Comparison of ENCODE assay signal across 22 cellular contexts in the genomic region with DNA sequence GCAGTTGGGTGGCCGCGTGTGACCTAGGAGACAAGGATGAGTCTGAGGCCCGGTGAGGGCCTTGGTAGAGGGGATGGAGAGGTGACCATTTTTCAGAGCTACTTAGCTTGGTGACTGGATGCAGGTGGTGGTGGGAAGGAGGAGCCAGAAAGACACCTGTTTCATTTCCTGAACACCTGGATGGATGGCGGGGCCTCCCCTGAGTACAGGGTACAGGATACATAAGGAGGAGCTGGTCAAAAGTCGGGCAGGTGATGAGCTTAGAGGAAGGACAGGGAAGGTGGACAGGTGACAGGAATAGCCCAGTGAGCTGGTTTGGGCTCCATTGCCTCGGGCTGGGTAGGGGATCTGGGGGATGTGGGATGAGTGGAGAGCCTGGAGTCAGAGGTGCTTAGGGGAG. TPM values are rescaled to one million over a fixed set of nuclear protein-coding genes. Genes with fewer than 3 reads are reported as not detected.
A peak's percentile ranks its signal among the peaks of the same experiment; 100 is the strongest.
DNase-seq lines count a peak whose midpoint lies in the region; ATAC-seq and TF ChIP-seq lines count a peak whose summit lies in the region.
"Had no signal": no experiment of that assay in that cellular context is flagged by ENCODE, and none has a peak within 500 bp of the region (broad histone marks: within the 10 kb centered on the region; RNA-seq: fewer than 3 reads in every experiment).

No MANE protein-coding gene starts in this region.

- POLR2A ChIA-PET in activated CD8-positive, alpha-beta T cell treated with anti-CD3 and anti-CD28 coated beads, Interleukin-2, amount 10 ng/mL, durations not matched to agents 7 days and 5 days (lab: Charles Lee) = no interaction called here
- POLR2A ChIA-PET in naive thymus-derived CD4-positive, alpha-beta T cell (lab: Charles Lee) = no interaction called here

- no peak overlapping the region for H3K9ac ChIP-seq in neural progenitor cell

- CTCF ChIA-PET in activated CD8-positive, alpha-beta T cell treated with anti-CD3 and anti-CD28 coated beads, Interleukin-2, amount 10 ng/mL, durations not matched to agents 7 days and 5 days (lab: Charles Lee) = no interaction called here
- CTCF ChIA-PET in naive thymus-derived CD4-positive, alpha-beta T cell (lab: Charles Lee) = interaction anchor here (0.5 kb wide), 1 partner anchor 25 kb away, joined by 3 read pairs; no protein-coding TSS in a partner anchor

- peaks cover 10% of the 10 kb centered on the region for H3F3A ChIP-seq in neural progenitor cell (ENCODE audit: low read depth)

- peaks cover 26% of the 10 kb centered on the region for H4K20me1 ChIP-seq in neural progenitor cell (ENCODE audit: low read depth)

- intact Hi-C loops in naive thymus-derived CD4-positive, alpha-beta T cell (cut with micrococcal nuclease) = no loop called here

- peak overlapping the region; percentile 62 for H3K27ac Mint-ChIP-seq in neural progenitor cell
- H3K27ac Mint-ChIP-seq in activated CD8-positive, alpha-beta T cell treated with anti-CD3 and anti-CD28 coated beads, Interleukin-2, amount 10 ng/mL, durations not matched to agents 7 days and 5 days = no peak overlapping the region
- H3K27ac Mint-ChIP-seq in naive thymus-derived CD4-positive, alpha-beta T cell = peak overlapping the region in 1 of 9 donors; percentile 86
- H3K27ac Mint-ChIP-seq: activated naive CD8-positive, alpha-beta T cell treated with anti-CD3 and anti-CD28 coated beads, Interleukin-2, amount 10 ng/mL, durations not matched to agents 7 days and 5 days; CD4-positive, CD25-positive, alpha-beta regulatory T cell; progenitor cell of endocrine pancreas had no signal

- no peak overlapping the region for H3K4me3 Mint-ChIP-seq in neural progenitor cell
- H3K4me3 Mint-ChIP-seq in activated CD8-positive, alpha-beta T cell treated with anti-CD3 and anti-CD28 coated beads, Interleukin-2, amount 10 ng/mL, durations not matched to agents 7 days and 5 days = no peak overlapping the region
- no peak overlapping the region for H3K4me3 Mint-ChIP-seq in naive thymus-derived CD4-positive, alpha-beta T cell
- H3K4me3 Mint-ChIP-seq: activated naive CD8-positive, alpha-beta T cell treated with anti-CD3 and anti-CD28 coated beads, Interleukin-2, amount 10 ng/mL, durations not matched to agents 7 days and 5 days; CD4-positive, CD25-positive, alpha-beta regulatory T cell; nephron had no signal

- no peak overlapping the region for H3K4me3 ChIP-seq in neural progenitor cell
- no peak overlapping the region for H3K4me3 ChIP-seq in naive thymus-derived CD4-positive, alpha-beta T cell (ENCODE audit: low read length)
- H3K4me3 ChIP-seq: body of pancreas, coronary artery, skin epidermis, thyroid gland had no signal

- TF ChIP-seq CTCF in VCaP (conservative IDR thresholded peaks at IDR 0.05) = no peak
- no peak for TF ChIP-seq CTCF in neural progenitor cell (IDR thresholded peaks at IDR 0.05)

- no peaks in the 10 kb centered on the region for H3K9me3 ChIP-seq in neural progenitor cell (ENCODE audit: low read depth)
- no peaks in the 10 kb centered on the region for H3K9me3 ChIP-seq in naive thymus-derived CD4-positive, alpha-beta T cell (ENCODE audit: control insufficient read depth in 2 of 3, low read length in 3 of 3)
- H3K9me3 ChIP-seq: body of pancreas, thyroid gland had no signal

- no peaks in the 10 kb centered on the region for H3K36me3 Mint-ChIP-seq in neural progenitor cell
- H3K36me3 Mint-ChIP-seq in activated CD8-positive, alpha-beta T cell treated with anti-CD3 and anti-CD28 coated beads, Interleukin-2, amount 10 ng/mL, durations not matched to agents 7 days and 5 days (ENCODE audit: low read depth) = no peaks in the 10 kb centered on the region
- peaks cover 0 to 6% (median 0%) of the 10 kb centered on the region in 5 donors for H3K36me3 Mint-ChIP-seq in naive thymus-derived CD4-positive, alpha-beta T cell
- H3K36me3 Mint-ChIP-seq: activated naive CD8-positive, alpha-beta T cell treated with anti-CD3 and anti-CD28 coated beads, Interleukin-2, amount 10 ng/mL, durations not matched to agents 7 days and 5 days; CD4-positive, CD25-positive, alpha-beta regulatory T cell had no signal

- peaks cover 13% of the 10 kb centered on the region for H3K27me3 ChIP-seq in neural progenitor cell
- H3K27me3 ChIP-seq in naive thymus-derived CD4-positive, alpha-beta T cell (ENCODE audit: control insufficient read depth in 2 of 2, insufficient read depth in 2 of 2, low read length in 2 of 2) = no peaks in the 10 kb centered on the region
- H3K27me3 ChIP-seq: body of pancreas, thyroid gland had no signal

- H3K27ac ChIP-seq in VCaP (peak overlapping the region; percentile 97; the same call in 1 of the 2 replicates), neural progenitor cell (no peak overlapping the region)
- no peak overlapping the region for H3K27ac ChIP-seq in naive thymus-derived CD4-positive, alpha-beta T cell (ENCODE audit: low read depth, low read length)
- H3K27ac ChIP-seq: coronary artery, skin epidermis had no signal

- H3K4me1 Mint-ChIP-seq in neural progenitor cell = peaks cover 14% of the 10 kb centered on the region
- no peaks in the 10 kb centered on the region for H3K4me1 Mint-ChIP-seq in activated CD8-positive, alpha-beta T cell treated with anti-CD3 and anti-CD28 coated beads, Interleukin-2, amount 10 ng/mL, durations not matched to agents 7 days and 5 days (ENCODE audit: low read depth)
- H3K4me1 Mint-ChIP-seq in naive thymus-derived CD4-positive, alpha-beta T cell = peaks cover 0 to 18% (median 11%) of the 10 kb centered on the region in 7 donors

- H3K4me2 ChIP-seq in neural progenitor cell = no peak overlapping the region

- peak; percentile 3 for DNase-seq in COR-L47 (lab: John Stamatoyannopoulos, UW)
- DNase-seq in NCI-H146 (lab: John Stamatoyannopoulos, UW) = peak; percentile 95
- no peak for DNase-seq in neural progenitor cell (ENCODE audit: low spot score)
- DNase-seq in activated CD8-positive, alpha-beta T cell treated with anti-CD3 and anti-CD28 coated beads, Interleukin-2, amount 10 ng/mL, durations not matched to agents 7 days and 5 days = no peak
- DNase-seq in activated CD8-positive, alpha-beta memory T cell treated with anti-CD3 and anti-CD28 coated beads, Interleukin-2, amount 50 U/mL, for 48 hours = no peak
- DNase-seq in naive thymus-derived CD4-positive, alpha-beta T cell = no peak
- DNase-seq: activated CD4-positive, alpha-beta T cell treated with anti-CD3 and anti-CD28 coated beads for 1 hour; activated naive CD8-positive, alpha-beta T cell treated with anti-CD3 and anti-CD28 coated beads, Interleukin-2, amount 10 ng/mL, durations not matched to agents 7 days and 5 days; CD4-positive, CD25-positive, alpha-beta regulatory T cell; DMS79 treated with DMSO at 0.1 percent for 48 hours; left cardiac atrium; mesendoderm; stimulated activated naive CD4-positive, alpha-beta T cell treated with Interleukin-2 at 50 U/mL for 16 hours; thyroid gland had no signal

- H3K36me3 ChIP-seq in neural progenitor cell = no peaks in the 10 kb centered on the region
- no peaks in the 10 kb centered on the region for H3K36me3 ChIP-seq in naive thymus-derived CD4-positive, alpha-beta T cell (ENCODE audit: control insufficient read depth in 2 of 3, insufficient read depth in 3 of 3, low read length in 3 of 3)
- H3K36me3 ChIP-seq: thyroid gland had no signal

- no peak overlapping the region for H2AFZ ChIP-seq in neural progenitor cell (replicated peaks)

- ATAC-seq in activated CD8-positive, alpha-beta T cell treated with anti-CD3 and anti-CD28 coated beads, Interleukin-2, amount 10 ng/mL, durations not matched to agents 7 days and 5 days = no peak
- ATAC-seq in HG03565 (IDR thresholded peaks at IDR 0.05; ENCODE audit: unreplicated experiment) = no peak
- no peak for ATAC-seq in naive thymus-derived CD4-positive, alpha-beta T cell
- ATAC-seq: body of pancreas, left cardiac atrium, Right ventricle myocardium inferior had no signal

- no peaks in the 10 kb centered on the region for H3K9me3 Mint-ChIP-seq in neural progenitor cell
- no peaks in the 10 kb centered on the region for H3K9me3 Mint-ChIP-seq in activated CD8-positive, alpha-beta T cell treated with anti-CD3 and anti-CD28 coated beads, Interleukin-2, amount 10 ng/mL, durations not matched to agents 7 days and 5 days (ENCODE audit: insufficient read depth)
- no peaks in the 10 kb centered on the region for H3K9me3 Mint-ChIP-seq in naive thymus-derived CD4-positive, alpha-beta T cell
- H3K9me3 Mint-ChIP-seq: activated naive CD8-positive, alpha-beta T cell treated with anti-CD3 and anti-CD28 coated beads, Interleukin-2, amount 10 ng/mL, durations not matched to agents 7 days and 5 days; CD4-positive, CD25-positive, alpha-beta regulatory T cell; nephron had no signal

- H3K27me3 Mint-ChIP-seq in neural progenitor cell (ENCODE audit: insufficient read depth, low read depth) = peaks cover 30% of the 10 kb centered on the region
- H3K27me3 Mint-ChIP-seq in activated CD8-positive, alpha-beta T cell treated with anti-CD3 and anti-CD28 coated beads, Interleukin-2, amount 10 ng/mL, durations not matched to agents 7 days and 5 days (ENCODE audit: low read depth) = peaks cover 9% of the 10 kb centered on the region
- H3K27me3 Mint-ChIP-seq in naive thymus-derived CD4-positive, alpha-beta T cell = peaks cover 2 to 17% (median 8%) of the 10 kb centered on the region in 5 donors

- peaks cover 15% of the 10 kb centered on the region for H3K79me2 ChIP-seq in neural progenitor cell (ENCODE audit: low read depth)

- peaks cover 2% of the 10 kb centered on the region for H3K4me1 ChIP-seq in neural progenitor cell
- no peaks in the 10 kb centered on the region for H3K4me1 ChIP-seq in naive thymus-derived CD4-positive, alpha-beta T cell (ENCODE audit: control insufficient read depth in 2 of 2, insufficient read depth in 2 of 2, low read length in 2 of 2)

RNA-seq across cellular contexts. Expression of gene FAAH, which starts 6.3 kb away (rescaled TPM):
- 13.9 and 40.4 TPM in 2 replicates for total RNA-seq in neural progenitor cell (ENCODE audit: low replicate concordance)
- 1 to 10 TPM; 3.6 to 3.9 TPM for total RNA-seq in activated CD8-positive, alpha-beta T cell treated with anti-CD3 and anti-CD28 coated beads, Interleukin-2, amount 10 ng/mL, durations not matched to agents 7 days and 5 days
- 10 to 100 TPM in 2 of 5 experiments, 1 to 10 TPM in 3; 3.8 to 17.1 (median 8.5) TPM for total RNA-seq in naive thymus-derived CD4-positive, alpha-beta T cell
- polyA plus RNA-seq in naive thymus-derived CD4-positive, alpha-beta T cell = 1 to 10 TPM; 1.6 to 4.3 TPM

RNA-seq across cellular contexts. Expression of gene NSUN4, which starts 59.8 kb away (rescaled TPM):
- 12.4 and 17.0 TPM in 2 replicates for total RNA-seq in neural progenitor cell (ENCODE audit: low replicate concordance)
- 10 to 100 TPM; 22.3 to 22.5 TPM for total RNA-seq in activated CD8-positive, alpha-beta T cell treated with anti-CD3 and anti-CD28 coated beads, Interleukin-2, amount 10 ng/mL, durations not matched to agents 7 days and 5 days
- total RNA-seq in naive thymus-derived CD4-positive, alpha-beta T cell = 10 to 100 TPM; 27.1 to 30.7 (median 29.0) TPM
- 10 to 100 TPM; 10.2 to 17.3 TPM for polyA plus RNA-seq in naive thymus-derived CD4-positive, alpha-beta T cell

Comparison
In these comparisons a context has a peak if more than half of its experiments do, and no peak if none do; other contexts are left out.
1. DNase-seq: peak in COR-L47 (single experiment) and NCI-H146 (single experiment); none in neural progenitor cell (single experiment), activated CD8-positive, alpha-beta T cell treated with anti-CD3 and anti-CD28 coated beads, Interleukin-2, amount 10 ng/mL, durations not matched to agents 7 days and 5 days (single experiment), activated CD8-positive, alpha-beta memory T cell treated with anti-CD3 and anti-CD28 coated beads, Interleukin-2, amount 50 U/mL, for 48 hours (single experiment) and naive thymus-derived CD4-positive, alpha-beta T cell (0 of 9).